ENCODE assay signal across 8 cellular contexts in the genomic region with DNA sequence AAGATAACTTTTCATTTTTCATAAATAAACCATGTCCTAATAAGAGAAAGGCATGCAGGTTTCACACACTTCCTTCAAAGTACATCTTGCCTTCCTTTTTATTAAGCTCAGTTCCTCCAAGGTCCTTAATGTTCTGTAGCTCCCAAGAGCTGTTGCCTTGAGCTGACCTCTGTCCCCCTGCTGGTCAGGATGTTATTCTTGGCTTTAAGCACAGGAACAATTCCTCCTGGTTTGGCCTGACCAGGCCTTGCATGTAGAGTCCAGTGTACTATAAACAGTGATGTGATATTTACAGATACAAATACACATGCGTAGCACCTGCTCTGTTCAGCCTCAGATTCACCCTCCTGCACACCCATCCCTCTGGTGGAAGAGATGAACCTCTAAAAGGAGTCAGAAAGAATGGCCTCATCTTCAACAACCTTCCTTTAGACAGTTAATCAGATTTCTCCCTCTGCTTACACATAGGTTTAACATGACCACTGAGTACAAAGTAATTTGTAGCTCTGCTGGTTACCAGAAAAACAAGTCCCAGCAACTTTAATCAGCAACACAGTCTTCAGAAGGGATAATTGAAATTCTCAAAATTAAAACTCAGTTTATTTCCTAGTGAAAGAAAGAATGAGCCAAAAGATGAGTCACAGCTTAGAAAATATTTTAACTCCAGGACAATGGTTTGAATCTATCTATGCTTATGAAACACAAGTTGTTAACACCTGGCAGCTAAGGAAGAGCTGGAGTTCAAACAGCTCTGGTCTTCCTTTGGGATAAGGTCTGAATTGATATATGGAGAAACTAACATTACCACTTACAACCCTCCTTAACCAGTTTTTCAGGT. TPM values are rescaled to one million over a fixed set of nuclear protein-coding genes. Genes with fewer than 3 reads are reported as not detected.
A peak's percentile ranks its signal among the peaks of the same experiment; 100 is the strongest.
DNase-seq lines count a peak whose midpoint lies in the region; ATAC-seq and TF ChIP-seq lines count a peak whose summit lies in the region.

No MANE protein-coding gene starts in this region.

- H3K9me3 Mint-ChIP-seq in activated naive CD4-positive, alpha-beta T cell treated with anti-CD3 and anti-CD28 coated beads, Interleukin-2, amount 50 U/mL, for 24 hours: no peaks in the 10 kb centered on the region
- H3K9me3 Mint-ChIP-seq in osteocyte (ENCODE audit: unreplicated experiment): no peaks in the 10 kb centered on the region

- H3K4me3 Mint-ChIP-seq in activated naive CD4-positive, alpha-beta T cell treated with anti-CD3 and anti-CD28 coated beads, Interleukin-2, amount 50 U/mL, for 24 hours: no peak overlapping the region
- H3K4me3 Mint-ChIP-seq in osteocyte (ENCODE audit: unreplicated experiment): no peak overlapping the region

- DNase-seq in activated naive CD4-positive, alpha-beta T cell treated with anti-CD3 and anti-CD28 coated beads, Interleukin-2, amount 50 U/mL, for 16 hours: no peak
- DNase-seq in fibroblast of villous mesenchyme (ENCODE audit: low read depth) (peak; percentile 89), osteocyte (ENCODE audit: extremely low spot score, unreplicated experiment) (no peak)

- no peaks in the 10 kb centered on the region for H3K36me3 Mint-ChIP-seq in activated naive CD4-positive, alpha-beta T cell treated with anti-CD3 and anti-CD28 coated beads, Interleukin-2, amount 50 U/mL, for 24 hours
- peaks cover 6% of the 10 kb centered on the region for H3K36me3 Mint-ChIP-seq in osteocyte (ENCODE audit: unreplicated experiment)

- peak overlapping the region; percentile 65 for H3K27ac Mint-ChIP-seq in activated naive CD4-positive, alpha-beta T cell treated with anti-CD3 and anti-CD28 coated beads, Interleukin-2, amount 50 U/mL, for 24 hours
- H3K27ac Mint-ChIP-seq in osteocyte (ENCODE audit: unreplicated experiment): peak overlapping the region; percentile 90

- H3K4me1 Mint-ChIP-seq in activated naive CD4-positive, alpha-beta T cell treated with anti-CD3 and anti-CD28 coated beads, Interleukin-2, amount 50 U/mL, for 24 hours: peaks cover 25% of the 10 kb centered on the region
- peaks cover 42% of the 10 kb centered on the region for H3K4me1 Mint-ChIP-seq in osteocyte (ENCODE audit: unreplicated experiment)

- peak; percentile 66 for TF ChIP-seq CTCF in fibroblast of villous mesenchyme (IDR thresholded peaks at IDR 0.05; ENCODE audit: insufficient read depth, low read depth, low read length)
- peak; percentile 34 for TF ChIP-seq CTCF in osteocyte (IDR thresholded peaks at IDR 0.05)

- peak; percentile 90 for ATAC-seq in SK-N-SH treated with all-trans-retinoic acid at 6 μM for 48 hours
- no peak for ATAC-seq in HG03571 (IDR thresholded peaks at IDR 0.05; ENCODE audit: unreplicated experiment)
- no peak for ATAC-seq in HG03432 (IDR thresholded peaks at IDR 0.05; ENCODE audit: unreplicated experiment)
- ATAC-seq in GM19395 (IDR thresholded peaks at IDR 0.05; ENCODE audit: unreplicated experiment): no peak

- H3K27me3 Mint-ChIP-seq in activated naive CD4-positive, alpha-beta T cell treated with anti-CD3 and anti-CD28 coated beads, Interleukin-2, amount 50 U/mL, for 24 hours: no peaks in the 10 kb centered on the region
- H3K27me3 Mint-ChIP-seq in osteocyte (ENCODE audit: unreplicated experiment): no peaks in the 10 kb centered on the region

- no peak overlapping the region for H3K4me3 ChIP-seq in fibroblast of villous mesenchyme (ENCODE audit: low read depth, low read length)

TF ChIP-seq in SK-N-SH treated with all-trans-retinoic acid at 6 μM for 48 hours, 23 proteins besides CTCF, POLR2A, EP300 and RAD21:
- no peak for TF ChIP-seq ZFP3 (CRISPR knock-in tag; IDR thresholded peaks at IDR 0.05)
- TF ChIP-seq ZC3H10 (CRISPR knock-in tag; IDR thresholded peaks at IDR 0.05): no peak
- TF ChIP-seq TCF4 (CRISPR knock-in tag; IDR thresholded peaks at IDR 0.05; ENCODE audit: borderline replicate concordance): no peak
- TF ChIP-seq, protein P1, sequence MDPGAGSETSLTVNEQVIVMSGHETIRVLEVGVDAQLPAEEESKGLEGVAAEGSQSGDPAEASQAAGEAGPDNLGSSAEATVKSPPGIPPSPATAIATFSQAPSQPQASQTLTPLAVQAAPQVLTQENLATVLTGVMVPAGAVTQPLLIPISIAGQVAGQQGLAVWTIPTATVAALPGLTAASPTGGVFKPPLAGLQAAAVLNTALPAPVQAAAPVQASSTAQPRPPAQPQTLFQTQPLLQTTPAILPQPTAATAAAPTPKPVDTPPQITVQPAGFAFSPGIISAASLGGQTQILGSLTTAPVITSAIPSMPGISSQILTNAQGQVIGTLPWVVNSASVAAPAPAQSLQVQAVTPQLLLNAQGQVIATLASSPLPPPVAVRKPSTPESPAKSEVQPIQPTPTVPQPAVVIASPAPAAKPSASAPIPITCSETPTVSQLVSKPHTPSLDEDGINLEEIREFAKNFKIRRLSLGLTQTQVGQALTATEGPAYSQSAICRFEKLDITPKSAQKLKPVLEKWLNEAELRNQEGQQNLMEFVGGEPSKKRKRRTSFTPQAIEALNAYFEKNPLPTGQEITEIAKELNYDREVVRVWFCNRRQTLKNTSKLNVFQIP (CRISPR knock-in tag; IDR thresholded peaks at IDR 0.05; ENCODE audit: borderline replicate concordance, low read depth): no peak
- TF ChIP-seq CSDC2 (CRISPR knock-in tag; IDR thresholded peaks at IDR 0.05): no peak
- TF ChIP-seq GLIS3 (CRISPR knock-in tag; IDR thresholded peaks at IDR 0.05): no peak
- TF ChIP-seq ESRRG (CRISPR knock-in tag; IDR thresholded peaks at IDR 0.05): no peak
- TF ChIP-seq SNAI2 (CRISPR knock-in tag; IDR thresholded peaks at IDR 0.05): no peak
- TF ChIP-seq BACH2 (CRISPR knock-in tag; IDR thresholded peaks at IDR 0.05; ENCODE audit: borderline replicate concordance): no peak
- TF ChIP-seq ARNTL (CRISPR knock-in tag; IDR thresholded peaks at IDR 0.05; ENCODE audit: borderline replicate concordance, low read depth): no peak

RNA-seq across cellular contexts. Expression of a gene that starts 46.5 kb away (rescaled TPM):
- 23.5 and 32.4 TPM in 2 replicates for total RNA-seq in fibroblast of villous mesenchyme
- 50.1 and 53.4 TPM in 2 replicates for total RNA-seq in osteocyte
